Comparison of ENCODE assay signal across 2 cellular contexts in genomic region chr1:50999375-50999774, GRCh38.
A peak's percentile ranks its signal among the peaks of the same experiment; 100 is the strongest.
TF ChIP-seq lines count a peak whose summit lies in the region.

No MANE protein-coding gene starts in this region.

TF ChIP-seq in HEK293, 187 proteins besides CTCF, POLR2A, EP300 and RAD21:
- TF ChIP-seq ZNF580 (tag by site-specific recombination; IDR thresholded peaks at IDR 0.05) (peak; percentile 57), ZNF146 (tag by site-specific recombination; IDR thresholded peaks at IDR 0.05) (peak; percentile 86), MZF1 (tag by site-specific recombination; IDR thresholded peaks at IDR 0.05; ENCODE audit: borderline replicate concordance) (peak; percentile 36; the same call in 1 of the 2 replicates)

TF ChIP-seq in K562, 482 proteins besides CTCF, POLR2A, EP300 and RAD21:
- TF ChIP-seq RBM25 (IDR thresholded peaks at IDR 0.05; ENCODE audit: low read depth, low read length, severe bottlenecking) (peak; percentile 56), MEF2D (tag; conservative IDR thresholded peaks at IDR 0.05; ENCODE audit: low read depth) (0 out of 2 replicates have a peak, but pooled peaks have one; percentile 19), ZNF146 (CRISPR knock-in tag; IDR thresholded peaks at IDR 0.05; ENCODE audit: unreplicated experiment) (peak; percentile 52)
TF ChIP-seq in K562: peak in this region for 3; not testable (repeated sequence) for 479.
